ENCODE assay signal across 1 cellular context in the genomic region with DNA sequence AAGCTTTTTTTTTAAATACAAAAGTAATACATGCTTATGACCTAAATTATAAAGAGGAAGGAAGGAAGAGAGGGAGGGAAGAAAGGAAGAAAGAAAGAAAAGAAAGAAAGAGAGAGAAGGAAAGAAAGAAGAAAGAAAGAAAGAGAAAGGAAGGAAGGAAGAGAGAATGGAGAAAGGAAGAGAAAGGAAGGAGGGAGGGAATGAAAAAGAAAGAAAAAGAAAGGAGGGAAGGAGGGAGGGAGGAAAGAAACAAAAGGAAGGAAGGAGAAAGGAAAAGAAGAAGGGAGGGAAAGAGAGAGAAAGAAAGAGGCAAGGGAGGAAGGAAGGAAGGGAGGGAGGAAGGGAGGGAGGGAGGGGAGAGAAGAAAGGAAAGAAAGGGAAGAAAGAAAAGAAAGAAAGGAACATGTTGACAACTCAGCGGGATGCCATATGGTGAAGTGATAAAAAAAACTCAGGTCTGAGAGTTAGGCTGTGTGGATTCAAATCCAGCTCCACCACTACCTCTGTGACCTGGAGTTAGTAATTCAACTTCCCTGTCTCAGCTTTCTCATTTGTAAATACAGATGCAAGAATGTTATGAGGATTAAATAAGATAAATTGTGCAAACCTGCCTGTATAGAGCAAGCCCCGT.
TF ChIP-seq lines count a peak whose summit lies in the region.

No MANE protein-coding gene starts in this region.

TF ChIP-seq in K562, 482 proteins besides CTCF, POLR2A, EP300 and RAD21 (continues in another document):
- no peak for TF ChIP-seq ATF4 (CRISPR knock-in tag; IDR thresholded peaks at IDR 0.05)
- TF ChIP-seq ARID1B (IDR thresholded peaks at IDR 0.05) = peak; percentile 44
- no peak for TF ChIP-seq AFF1 (IDR thresholded peaks at IDR 0.05; ENCODE audit: low read depth in 1 of 2, partially characterized antibody in 2 of 2)
- peak; percentile 71; the same call in 1 of the 2 replicates for TF ChIP-seq ARID2 (IDR thresholded peaks at IDR 0.05)
- no peak for TF ChIP-seq FOS (IDR thresholded peaks at IDR 0.05; ENCODE audit: extremely low read depth, insufficient read length)
- no peak for TF ChIP-seq NONO (IDR thresholded peaks at IDR 0.05; ENCODE audit: low read depth in 2 of 2, low read length in 1 of 2)
- TF ChIP-seq KDM4B (IDR thresholded peaks at IDR 0.05; ENCODE audit: borderline replicate concordance in 2 of 2, low read depth in 1 of 2) = no peak
- peak in 1 of 2 experiments; percentile 35; a peak in 1 of 4 replicates for TF ChIP-seq TRIM24 (IDR thresholded peaks at IDR 0.05)
- TF ChIP-seq STAT5B (CRISPR knock-in tag; IDR thresholded peaks at IDR 0.05) = no peak
- no peak for TF ChIP-seq ZNF583 (CRISPR knock-in tag; IDR thresholded peaks at IDR 0.05)
- TF ChIP-seq KLF13 (tag; IDR thresholded peaks at IDR 0.05; ENCODE audit: borderline replicate concordance, low read depth) = no peak
- TF ChIP-seq, protein P1, sequence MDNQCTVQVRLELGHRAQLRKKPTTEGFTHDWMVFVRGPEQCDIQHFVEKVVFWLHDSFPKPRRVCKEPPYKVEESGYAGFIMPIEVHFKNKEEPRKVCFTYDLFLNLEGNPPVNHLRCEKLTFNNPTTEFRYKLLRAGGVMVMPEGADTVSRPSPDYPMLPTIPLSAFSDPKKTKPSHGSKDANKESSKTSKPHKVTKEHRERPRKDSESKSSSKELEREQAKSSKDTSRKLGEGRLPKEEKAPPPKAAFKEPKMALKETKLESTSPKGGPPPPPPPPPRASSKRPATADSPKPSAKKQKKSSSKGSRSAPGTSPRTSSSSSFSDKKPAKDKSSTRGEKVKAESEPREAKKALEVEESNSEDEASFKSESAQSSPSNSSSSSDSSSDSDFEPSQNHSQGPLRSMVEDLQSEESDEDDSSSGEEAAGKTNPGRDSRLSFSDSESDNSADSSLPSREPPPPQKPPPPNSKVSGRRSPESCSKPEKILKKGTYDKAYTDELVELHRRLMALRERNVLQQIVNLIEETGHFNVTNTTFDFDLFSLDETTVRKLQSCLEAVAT (IDR thresholded peaks at IDR 0.05) = peak; percentile 53 to 62; a peak in 2 of 4 replicates
- TF ChIP-seq, protein P2, sequence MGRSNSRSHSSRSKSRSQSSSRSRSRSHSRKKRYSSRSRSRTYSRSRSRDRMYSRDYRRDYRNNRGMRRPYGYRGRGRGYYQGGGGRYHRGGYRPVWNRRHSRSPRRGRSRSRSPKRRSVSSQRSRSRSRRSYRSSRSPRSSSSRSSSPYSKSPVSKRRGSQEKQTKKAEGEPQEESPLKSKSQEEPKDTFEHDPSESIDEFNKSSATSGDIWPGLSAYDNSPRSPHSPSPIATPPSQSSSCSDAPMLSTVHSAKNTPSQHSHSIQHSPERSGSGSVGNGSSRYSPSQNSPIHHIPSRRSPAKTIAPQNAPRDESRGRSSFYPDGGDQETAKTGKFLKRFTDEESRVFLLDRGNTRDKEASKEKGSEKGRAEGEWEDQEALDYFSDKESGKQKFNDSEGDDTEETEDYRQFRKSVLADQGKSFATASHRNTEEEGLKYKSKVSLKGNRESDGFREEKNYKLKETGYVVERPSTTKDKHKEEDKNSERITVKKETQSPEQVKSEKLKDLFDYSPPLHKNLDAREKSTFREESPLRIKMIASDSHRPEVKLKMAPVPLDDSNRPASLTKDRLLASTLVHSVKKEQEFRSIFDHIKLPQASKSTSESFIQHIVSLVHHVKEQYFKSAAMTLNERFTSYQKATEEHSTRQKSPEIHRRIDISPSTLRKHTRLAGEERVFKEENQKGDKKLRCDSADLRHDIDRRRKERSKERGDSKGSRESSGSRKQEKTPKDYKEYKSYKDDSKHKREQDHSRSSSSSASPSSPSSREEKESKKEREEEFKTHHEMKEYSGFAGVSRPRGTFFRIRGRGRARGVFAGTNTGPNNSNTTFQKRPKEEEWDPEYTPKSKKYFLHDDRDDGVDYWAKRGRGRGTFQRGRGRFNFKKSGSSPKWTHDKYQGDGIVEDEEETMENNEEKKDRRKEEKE (IDR thresholded peaks at IDR 0.05; ENCODE audit: borderline replicate concordance in 1 of 2, control insufficient read depth in 1 of 2, low read depth in 2 of 2, low read length in 1 of 2) = 0 out of 4 replicates have a peak, but pooled peaks of 1 of the 2 experiments have one; percentile 58
- TF ChIP-seq, protein P3, sequence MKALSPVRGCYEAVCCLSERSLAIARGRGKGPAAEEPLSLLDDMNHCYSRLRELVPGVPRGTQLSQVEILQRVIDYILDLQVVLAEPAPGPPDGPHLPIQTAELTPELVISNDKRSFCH (CRISPR knock-in tag; IDR thresholded peaks at IDR 0.05) = no peak
- TF ChIP-seq, protein P3 (tag; IDR thresholded peaks at IDR 0.05) = no peak
- no peak for TF ChIP-seq MTA3 (IDR thresholded peaks at IDR 0.05; ENCODE audit: borderline replicate concordance)
- TF ChIP-seq PURB (CRISPR knock-in tag; IDR thresholded peaks at IDR 0.05; ENCODE audit: low read depth) = no peak
- peak; percentile 35; the same call in 1 of the 2 replicates for TF ChIP-seq ZBTB40 (IDR thresholded peaks at IDR 0.05)
- TF ChIP-seq ZBTB40 (CRISPR knock-in tag; IDR thresholded peaks at IDR 0.05) = no peak
- no peak for TF ChIP-seq TFAM (CRISPR knock-in tag; conservative IDR thresholded peaks at IDR 0.05)
- TF ChIP-seq MTA1 (IDR thresholded peaks at IDR 0.05; ENCODE audit: borderline replicate concordance) = peak; percentile 90
- TF ChIP-seq HLTF (IDR thresholded peaks at IDR 0.05) = peak; percentile 86
- TF ChIP-seq ZNF512 (tag; IDR thresholded peaks at IDR 0.05) = peak; percentile 100
- TF ChIP-seq HDAC1 (IDR thresholded peaks at IDR 0.05) = peak in 1 of 2 experiments; percentile 79; a peak in 2 of 4 replicates
- peak; percentile 88 for TF ChIP-seq THRAP3 (IDR thresholded peaks at IDR 0.05; ENCODE audit: borderline replicate concordance)
- TF ChIP-seq ARNT (IDR thresholded peaks at IDR 0.05) = 0 out of 4 replicates have a peak, but pooled peaks of 1 of the 2 experiments have one; percentile 68
- 0 out of 2 replicates have a peak, but pooled peaks have one; percentile 31 for TF ChIP-seq DNMT1 (IDR thresholded peaks at IDR 0.05)
- TF ChIP-seq ASH1L (IDR thresholded peaks at IDR 0.05; ENCODE audit: borderline replicate concordance, low read depth, partially characterized antibody) = peak; percentile 17
- 0 out of 4 replicates have a peak, but pooled peaks of 1 of the 2 experiments have one; percentile 58 for TF ChIP-seq CSDE1 (IDR thresholded peaks at IDR 0.05)
- TF ChIP-seq E2F1 (CRISPR knock-in tag; IDR thresholded peaks at IDR 0.05) = no peak
- TF ChIP-seq MIER1 (IDR thresholded peaks at IDR 0.05; ENCODE audit: low read depth) = peak; percentile 37; the same call in 1 of the 2 replicates
